ENCODE assay signal across 8 cellular contexts in genomic region chr12:89709157-89709993, GRCh38. TPM values are rescaled to one million over a fixed set of nuclear protein-coding genes. Genes with fewer than 3 reads are reported as not detected.
A peak's percentile ranks its signal among the peaks of the same experiment; 100 is the strongest.
DNase-seq lines count a peak whose midpoint lies in the region; ATAC-seq and TF ChIP-seq lines count a peak whose summit lies in the region.

No MANE protein-coding gene starts in this region.

- peak; percentile 66 for ATAC-seq in HG03457 (IDR thresholded peaks at IDR 0.05; ENCODE audit: unreplicated experiment)

- no peaks in the 10 kb centered on the region for H3K36me3 ChIP-seq in BJ (ENCODE audit: control insufficient read depth, insufficient read depth, low read length)

- H3K27me3 ChIP-seq in BJ (ENCODE audit: control insufficient read depth, insufficient read depth, low read length): no peaks in the 10 kb centered on the region

- CTCF ChIA-PET in BJ (lab: Yijun Ruan, JAX): interaction anchor here (1.0 to 1.6 kb wide), 5 partner anchors 17 to 290 kb away, joined by 3 to 4 read pairs (median 4); no protein-coding TSS in a partner anchor

- POLR2A ChIA-PET in BJ (lab: Charles Lee): interaction anchor here (0.5 to 0.6 kb wide), 3 partner anchors 80 to 1341 kb away, joined by 3 read pairs; no protein-coding TSS in a partner anchor

- DNase-seq in BJ (ENCODE audit: low read depth): peak; percentile 90
- DNase-seq in GM19240 (ENCODE audit: insufficient read length, low spot score): peak; percentile 73
- DNase-seq in NCI-H524 (lab: John Stamatoyannopoulos, UW): peak; percentile 95 to 96
- DNase-seq in activated CD4-positive, alpha-beta T cell treated with anti-CD3 and anti-CD28 coated beads for 4 hours: peak; percentile 100
- peak; percentile 98 for DNase-seq in kidney tubule cell (ENCODE audit: low spot score)
- peak; percentile 97 to 98 for DNase-seq in stimulated activated CD4-positive, alpha-beta T cell treated with anti-CD3 and anti-CD28 coated beads, Interleukin-1b, Interleukin-23, amount 100 ng/mL, for 1 hour (ENCODE audit: low read depth in 2 of 2)

- TF ChIP-seq CTCF in BJ (IDR thresholded peaks at IDR 0.05; ENCODE audit: insufficient read depth, low read depth, low read length): 0 out of 2 replicates have a peak, but pooled peaks have one; percentile 11

- peak overlapping the region; percentile 98 for H3K4me3 ChIP-seq in BJ (ENCODE audit: low read depth, low read length)

- H3K27ac ChIP-seq in cingulate gyrus (ENCODE audit: low read depth, low read length): peak overlapping the region; percentile 97

RNA-seq across cellular contexts. Expression of gene ATP2B1, which starts 0.7 kb away (rescaled TPM):
- polyA plus RNA-seq in BJ (2011; rRNA removed): 12.8 and 34.4 TPM in 2 replicates
- 15.4 and 25.5 TPM in 2 replicates for polyA minus RNA-seq in BJ (2011; rRNA and poly(A)+ RNA removed)

Comparison
In these comparisons a context has a peak if more than half of its experiments do, and no peak if none do; other contexts are left out.
1. Peak in every context shown above with its lines: DNase-seq, ATAC-seq, H3K4me3 ChIP-seq and H3K27ac ChIP-seq.